In the genomic region with DNA sequence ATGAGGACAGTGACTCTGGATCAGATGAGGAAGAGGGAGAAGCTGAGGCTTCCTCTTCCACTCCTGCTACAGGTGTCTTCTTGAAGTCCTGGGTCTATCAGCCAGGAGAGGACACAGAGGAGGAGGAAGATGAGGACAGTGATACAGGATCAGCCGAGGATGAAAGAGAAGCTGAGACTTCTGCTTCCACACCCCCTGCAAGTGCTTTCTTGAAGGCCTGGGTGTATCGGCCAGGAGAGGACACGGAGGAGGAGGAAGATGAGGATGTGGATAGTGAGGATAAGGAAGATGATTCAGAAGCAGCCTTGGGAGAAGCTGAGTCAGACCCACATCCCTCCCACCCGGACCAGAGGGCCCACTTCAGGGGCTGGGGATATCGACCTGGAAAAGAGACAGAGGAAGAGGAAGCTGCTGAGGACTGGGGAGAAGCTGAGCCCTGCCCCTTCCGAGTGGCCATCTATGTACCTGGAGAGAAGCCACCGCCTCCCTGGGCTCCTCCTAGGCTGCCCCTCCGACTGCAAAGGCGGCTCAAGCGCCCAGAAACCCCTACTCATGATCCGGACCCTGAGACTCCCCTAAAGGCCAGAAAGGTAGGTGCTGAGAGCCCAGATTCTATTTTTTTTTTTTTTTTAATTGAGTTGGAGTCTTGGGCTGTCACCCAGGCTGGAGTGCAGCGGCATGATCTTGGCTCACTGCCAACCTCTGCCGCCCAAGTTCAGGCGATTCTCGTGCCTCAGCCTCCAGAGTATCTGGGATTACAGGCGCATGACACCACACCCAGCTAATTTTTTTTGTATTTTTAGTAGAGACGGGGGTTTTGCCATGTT, we compare ENCODE assay signal across 6 cellular contexts. TPM values are rescaled to one million over a fixed set of nuclear protein-coding genes. Genes with fewer than 3 reads are reported as not detected.
DNase-seq lines count a peak whose midpoint lies in the region; ATAC-seq lines count a peak whose summit lies in the region.

No MANE protein-coding gene starts in this region.

- no peak overlapping the region; the same call in 1 of the 2 replicates for H3K4me3 ChIP-seq in H7 (ENCODE audit: insufficient read depth, low read depth, low read length)

- DNase-seq in activated gamma-delta T cell (lab: John Stamatoyannopoulos, UW) (peak; percentile 32), activated gamma-delta T cell treated with Interleukin-2 at 50 U/mL for 16 hours (no peak), medulla oblongata (ENCODE audit: extremely low spot score) (peak; percentile 25), H7 (no peak), mucosa of gallbladder (ENCODE audit: low spot score) (no peak)
- peak in 1 of 2 donors; percentile 51 for DNase-seq in activated naive CD4-positive, alpha-beta T cell treated with anti-CD3 and anti-CD28 coated beads, Interleukin-2, amount 50 U/mL, for 72 hours (ENCODE audit: low spot score in 2 of 2)

- peak; percentile 3 for ATAC-seq in activated naive CD4-positive, alpha-beta T cell treated with anti-CD3 and anti-CD28 coated beads, Interleukin-2, amount 50 U/mL, for 72 hours

- H3K27me3 ChIP-seq in H7 (ENCODE audit: control insufficient read depth, insufficient read depth, low read length), result no peaks in the 10 kb centered on the region

- peak overlapping the region; percentile 100 for H3K27ac Mint-ChIP-seq in activated naive CD4-positive, alpha-beta T cell treated with anti-CD3 and anti-CD28 coated beads, Interleukin-2, amount 50 U/mL, for 72 hours

- peaks cover 42 to 62% of the 10 kb centered on the region in 2 donors for H3K36me3 Mint-ChIP-seq in activated naive CD4-positive, alpha-beta T cell treated with anti-CD3 and anti-CD28 coated beads, Interleukin-2, amount 50 U/mL, for 72 hours

- H3K36me3 ChIP-seq in H7 (replicated peaks; ENCODE audit: control insufficient read depth, insufficient read depth, low read length), result peaks cover 20% of the 10 kb centered on the region

- H3K9me3 Mint-ChIP-seq in activated naive CD4-positive, alpha-beta T cell treated with anti-CD3 and anti-CD28 coated beads, Interleukin-2, amount 50 U/mL, for 72 hours, result no peaks in the 10 kb centered on the region

RNA-seq across cellular contexts. Expression of a gene that starts 2.3 kb away (rescaled TPM):
- total RNA-seq in activated naive CD4-positive, alpha-beta T cell treated with anti-CD3 and anti-CD28 coated beads, Interleukin-2, amount 50 U/mL, for 72 hours, result 100 to 1,000 TPM in 1 of 2 donors, 10 to 100 TPM in 1; 93.1 to 133 TPM
- 20.3 and 21.6 TPM in 2 replicates for total RNA-seq in H7 (2014; rRNA removed; shearing (Covaris generic))
- 42.7 TPM for total RNA-seq in mucosa of gallbladder

RNA-seq across cellular contexts. Expression of a gene that starts 6.1 kb away (rescaled TPM):
- 10 to 100 TPM in 1 of 2 donors, 1 to 10 TPM in 1; 9.1 to 20.3 TPM for total RNA-seq in activated naive CD4-positive, alpha-beta T cell treated with anti-CD3 and anti-CD28 coated beads, Interleukin-2, amount 50 U/mL, for 72 hours
- total RNA-seq in H7 (2014; rRNA removed; shearing (Covaris generic)), result 20.6 and 25.6 TPM in 2 replicates
- total RNA-seq in mucosa of gallbladder, result 18.9 TPM

RNA-seq across cellular contexts. Expression of a gene that starts 24.0 kb away (rescaled TPM):
- 1 to 10 TPM in 1 of 2 donors, under 1 TPM in 1; 0.52 to 1.1 TPM for total RNA-seq in activated naive CD4-positive, alpha-beta T cell treated with anti-CD3 and anti-CD28 coated beads, Interleukin-2, amount 50 U/mL, for 72 hours
- total RNA-seq in H7 (2014; rRNA removed; shearing (Covaris generic)), result 0.52 and 1.1 TPM in 2 replicates
- 0.75 TPM for total RNA-seq in mucosa of gallbladder

RNA-seq across cellular contexts. Expression of a gene that starts 25.6 kb away (rescaled TPM):
- 100 to 1,000 TPM; 191 to 254 TPM for total RNA-seq in activated naive CD4-positive, alpha-beta T cell treated with anti-CD3 and anti-CD28 coated beads, Interleukin-2, amount 50 U/mL, for 72 hours
- 173 and 203 TPM in 2 replicates for total RNA-seq in H7 (2014; rRNA removed; shearing (Covaris generic))
- 292 TPM for total RNA-seq in mucosa of gallbladder

RNA-seq across cellular contexts. Expression of a gene that starts 38.2 kb away (rescaled TPM):
- total RNA-seq in activated naive CD4-positive, alpha-beta T cell treated with anti-CD3 and anti-CD28 coated beads, Interleukin-2, amount 50 U/mL, for 72 hours, result 1 to 10 TPM; 1.3 to 1.7 TPM
- total RNA-seq in H7 (2014; rRNA removed; shearing (Covaris generic)), result 9.9 and 18.0 TPM in 2 replicates
- total RNA-seq in mucosa of gallbladder, result 10.6 TPM

Comparison
In these comparisons a context has a peak if more than half of its experiments do, and no peak if none do; other contexts are left out.
1. DNase-seq: peak in activated gamma-delta T cell (single experiment) and medulla oblongata (single experiment); none in activated gamma-delta T cell treated with Interleukin-2 at 50 U/mL for 16 hours (single experiment), H7 (single experiment) and mucosa of gallbladder (single experiment).